1 cellular context compared by ENCODE assay signal in the genomic region with DNA sequence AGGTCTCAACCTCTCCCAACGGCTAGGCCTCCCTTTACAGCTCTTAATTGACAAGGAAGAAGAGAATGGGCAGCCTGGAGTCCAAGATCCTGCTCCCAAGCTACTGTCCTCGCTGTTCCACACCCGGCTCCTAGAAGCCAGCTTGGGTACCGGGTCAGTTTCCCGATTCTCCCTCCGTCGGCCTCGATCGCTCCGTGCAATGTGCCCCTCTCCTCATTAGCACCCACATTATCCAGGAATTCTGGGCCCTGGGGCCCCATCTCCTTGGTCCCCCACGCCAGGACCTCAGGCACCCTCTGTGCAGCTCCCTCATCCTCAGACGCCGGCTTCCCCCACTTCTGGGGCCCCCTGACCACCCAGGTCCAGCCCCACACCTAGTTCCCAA.
TF ChIP-seq lines count a peak whose summit lies in the region.

No MANE protein-coding gene starts in this region.

TF ChIP-seq in HCT116, 20 proteins besides CTCF, POLR2A, EP300 and RAD21 (continued from another document):
- TF ChIP-seq, protein P1, sequence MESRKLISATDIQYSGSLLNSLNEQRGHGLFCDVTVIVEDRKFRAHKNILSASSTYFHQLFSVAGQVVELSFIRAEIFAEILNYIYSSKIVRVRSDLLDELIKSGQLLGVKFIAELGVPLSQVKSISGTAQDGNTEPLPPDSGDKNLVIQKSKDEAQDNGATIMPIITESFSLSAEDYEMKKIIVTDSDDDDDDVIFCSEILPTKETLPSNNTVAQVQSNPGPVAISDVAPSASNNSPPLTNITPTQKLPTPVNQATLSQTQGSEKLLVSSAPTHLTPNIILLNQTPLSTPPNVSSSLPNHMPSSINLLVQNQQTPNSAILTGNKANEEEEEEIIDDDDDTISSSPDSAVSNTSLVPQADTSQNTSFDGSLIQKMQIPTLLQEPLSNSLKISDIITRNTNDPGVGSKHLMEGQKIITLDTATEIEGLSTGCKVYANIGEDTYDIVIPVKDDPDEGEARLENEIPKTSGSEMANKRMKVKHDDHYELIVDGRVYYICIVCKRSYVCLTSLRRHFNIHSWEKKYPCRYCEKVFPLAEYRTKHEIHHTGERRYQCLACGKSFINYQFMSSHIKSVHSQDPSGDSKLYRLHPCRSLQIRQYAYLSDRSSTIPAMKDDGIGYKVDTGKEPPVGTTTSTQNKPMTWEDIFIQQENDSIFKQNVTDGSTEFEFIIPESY (IDR thresholded peaks at IDR 0.05; ENCODE audit: extremely low read depth, insufficient replicate concordance, low read length): no peak
- no peak for TF ChIP-seq CEBPB (IDR thresholded peaks at IDR 0.05; ENCODE audit: low read depth)
- TF ChIP-seq EGR1 (IDR thresholded peaks at IDR 0.05; ENCODE audit: low read depth): no peak
- TF ChIP-seq FOSL1 (IDR thresholded peaks at IDR 0.05; ENCODE audit: low read depth): no peak
- no peak for TF ChIP-seq JUND (IDR thresholded peaks at IDR 0.05)
- TF ChIP-seq TCF7L2 (IDR thresholded peaks at IDR 0.05; ENCODE audit: borderline replicate concordance, extremely low read depth, insufficient read depth, insufficient read length): no peak
- TF ChIP-seq, protein P2, sequence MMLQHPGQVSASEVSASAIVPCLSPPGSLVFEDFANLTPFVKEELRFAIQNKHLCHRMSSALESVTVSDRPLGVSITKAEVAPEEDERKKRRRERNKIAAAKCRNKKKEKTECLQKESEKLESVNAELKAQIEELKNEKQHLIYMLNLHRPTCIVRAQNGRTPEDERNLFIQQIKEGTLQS (IDR thresholded peaks at IDR 0.05): no peak
- no peak for TF ChIP-seq YY1 (IDR thresholded peaks at IDR 0.05; ENCODE audit: extremely low read depth, insufficient replicate concordance, low read depth, low read length)
